ENCODE assay signal across 1 cellular context in genomic region chr22:31154975-31155374, GRCh38.
TF ChIP-seq lines count a peak whose summit lies in the region.

No MANE protein-coding gene starts in this region.

TF ChIP-seq in IMR-90, 13 proteins besides CTCF, POLR2A, EP300 and RAD21:
- TF ChIP-seq MXI1 (IDR thresholded peaks at IDR 0.05; ENCODE audit: borderline replicate concordance, low read depth, low read length) (no peak), ELK1 (IDR thresholded peaks at IDR 0.05; ENCODE audit: borderline replicate concordance, low read depth, low read length) (no peak), SMC3 (IDR thresholded peaks at IDR 0.05; ENCODE audit: low read depth, low read length) (no peak), RFX5 (IDR thresholded peaks at IDR 0.05; ENCODE audit: low read depth, low read length) (no peak), CEBPB (IDR thresholded peaks at IDR 0.05; ENCODE audit: low read depth, low read length) (no peak), BHLHE40 (IDR thresholded peaks at IDR 0.05; ENCODE audit: low read depth, low read length) (no peak), RCOR1 (IDR thresholded peaks at IDR 0.05; ENCODE audit: insufficient replicate concordance, low read length) (no peak), USF2 (IDR thresholded peaks at IDR 0.05; ENCODE audit: low read depth, low read length) (no peak), CHD1 (IDR thresholded peaks at IDR 0.05; ENCODE audit: low read depth, low read length) (no peak), NFE2L2 (IDR thresholded peaks at IDR 0.05; ENCODE audit: low read depth, low read length) (no peak), MAZ (IDR thresholded peaks at IDR 0.05; ENCODE audit: borderline replicate concordance, low read depth, low read length) (no peak), FOS (IDR thresholded peaks at IDR 0.05; ENCODE audit: low read depth, low read length) (no peak), MAFK (IDR thresholded peaks at IDR 0.05; ENCODE audit: low read depth, low read length) (no peak)
